21 cellular contexts compared by ENCODE assay signal in the genomic region with DNA sequence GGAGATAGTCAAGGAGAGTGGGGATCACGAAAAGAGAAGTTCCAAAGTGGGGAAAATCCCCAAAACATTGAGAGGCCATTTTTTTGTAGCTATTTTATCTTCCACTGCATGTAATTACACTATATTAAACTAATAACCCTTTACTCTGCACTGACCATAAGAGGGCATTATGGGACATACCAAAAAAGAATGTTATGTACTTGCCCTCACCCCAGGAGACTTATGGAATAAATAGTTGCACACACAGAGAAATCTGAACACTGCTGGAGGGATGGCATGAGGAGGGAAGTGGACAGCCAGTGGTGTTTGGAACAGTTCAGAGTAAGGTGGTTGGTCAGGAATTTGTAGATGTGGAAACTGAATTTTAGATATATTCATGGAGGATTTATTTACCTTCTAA.
"Had no signal": no experiment of that assay in that cellular context is flagged by ENCODE, and none has a peak within 500 bp of the region (broad histone marks: within the 10 kb centered on the region; RNA-seq: fewer than 3 reads in every experiment).

No MANE protein-coding gene starts in this region.

- H3K4me3 ChIP-seq: ascending aorta, colonic mucosa, hepatocyte, left lung, lung, neural progenitor cell, spleen, upper lobe of left lung had no signal

- H3K9me3 ChIP-seq: ascending aorta, colonic mucosa, left lung, spleen, upper lobe of left lung had no signal

- DNase-seq: activated CD8-positive, alpha-beta T cell treated with anti-CD3 and anti-CD28 coated beads, Interleukin-2, amount 10 ng/mL, durations not matched to agents 7 days and 5 days; activated gamma-delta T cell; colonic mucosa; glutamatergic neuron; immature natural killer cell; kidney glomerular epithelial cell; left lung; naive thymus-derived CD8-positive, alpha-beta T cell; posterior cingulate gyrus; spleen; stimulated activated CD4-positive, alpha-beta T cell treated with anti-CD3 and anti-CD28 coated beads, Interleukin-4, amount 100 ng/mL, for 24 hours; stimulated activated naive CD4-positive, alpha-beta T cell treated with Interleukin-2 at 50 U/mL for 16 hours; T-cell; upper lobe of left lung had no signal

- ATAC-seq: activated CD4-positive, CD25-positive, alpha-beta regulatory T cell treated with anti-CD3 and anti-CD28 coated beads, Interleukin-2, amount 50 U/mL, for 24 hours; activated CD8-positive, alpha-beta T cell treated with anti-CD3 and anti-CD28 coated beads, Interleukin-2, amount 10 ng/mL, durations not matched to agents 7 days and 5 days; left lung; naive thymus-derived CD8-positive, alpha-beta T cell; T-cell had no signal

- H3K4me1 ChIP-seq: ascending aorta, colonic mucosa, left lung, spleen, upper lobe of left lung had no signal

- H3K27ac ChIP-seq: ascending aorta, colonic mucosa, epithelial cell of prostate, hepatocyte, left lung, neural progenitor cell, spleen, upper lobe of left lung, VCaP had no signal

- H3K36me3 ChIP-seq: ascending aorta, colonic mucosa, left lung, neural progenitor cell, spleen, upper lobe of left lung had no signal

- H3K27me3 ChIP-seq: ascending aorta, colonic mucosa, hepatocyte, left lung, upper lobe of left lung had no signal
